29 cellular contexts compared by ENCODE assay signal in the genomic region with DNA sequence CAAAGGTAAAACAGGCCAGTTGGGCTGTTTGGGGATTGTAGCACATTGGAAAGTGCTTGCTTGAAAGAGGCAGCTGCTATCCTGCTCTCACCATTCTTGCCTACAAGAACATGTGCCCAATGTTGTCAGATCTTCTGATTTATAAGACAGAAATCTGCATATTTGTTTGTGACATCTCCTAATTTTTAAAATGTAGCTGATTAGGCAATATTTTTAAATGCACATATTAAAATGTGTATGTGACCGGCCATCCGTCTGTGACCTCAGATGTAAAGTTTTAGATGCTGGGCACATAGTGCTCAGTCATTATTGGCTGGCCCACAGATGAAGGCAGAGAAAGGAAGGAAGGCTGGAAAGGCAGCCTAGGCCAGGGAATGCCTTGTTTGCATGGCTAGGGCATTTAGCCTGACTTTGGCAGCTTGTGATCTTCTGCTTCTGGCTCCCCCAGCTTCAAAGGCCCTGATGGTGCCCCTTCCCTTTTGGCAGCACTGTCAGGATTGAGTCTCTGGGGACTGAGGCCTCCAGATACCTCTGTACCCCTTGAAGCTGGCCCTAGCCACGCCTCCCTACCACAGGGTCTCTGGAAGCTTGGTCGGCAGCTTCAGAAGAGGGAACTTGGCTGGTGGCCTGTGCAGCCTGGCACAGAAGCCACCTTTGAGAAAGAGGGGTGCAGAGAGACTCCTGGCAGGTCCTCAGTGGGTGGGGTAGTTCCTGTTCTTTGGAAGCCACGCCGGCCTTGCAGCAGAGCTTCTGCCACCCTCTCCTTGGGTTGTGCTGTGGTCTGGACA. TPM values are rescaled to one million over a fixed set of nuclear protein-coding genes. Genes with fewer than 3 reads are reported as not detected.
A peak's percentile ranks its signal among the peaks of the same experiment; 100 is the strongest.
DNase-seq lines count a peak whose midpoint lies in the region; ATAC-seq and TF ChIP-seq lines count a peak whose summit lies in the region.
"Had no signal": no experiment of that assay in that cellular context is flagged by ENCODE, and none has a peak within 500 bp of the region (broad histone marks: within the 10 kb centered on the region; RNA-seq: fewer than 3 reads in every experiment).

No MANE protein-coding gene starts in this region.

- no peak overlapping the region for H2BK15ac ChIP-seq in mesenchymal stem cell (ENCODE audit: low read depth, poor library complexity, severe bottlenecking)

- H4K91ac ChIP-seq in mesenchymal stem cell (ENCODE audit: low read length) = no peak overlapping the region

- H3K14ac ChIP-seq in mesenchymal stem cell (ENCODE audit: low read length in 2 of 2) = no peak overlapping the region

- H2BK120ac ChIP-seq in mesenchymal stem cell (ENCODE audit: low read depth, low read length) = no peak overlapping the region

- H3K27me3 Mint-ChIP-seq in activated T-cell treated with anti-CD3 and anti-CD28 coated beads, Interleukin-2, amount 50 U/mL, for 24 hours = no peaks in the 10 kb centered on the region
- H3K27me3 Mint-ChIP-seq in activated T-cell treated with anti-CD3 and anti-CD28 coated beads, Interleukin-2, amount 50 U/mL, for 4 hours (ENCODE audit: low read depth) = no peaks in the 10 kb centered on the region
- H3K27me3 Mint-ChIP-seq in T-cell = no peaks in the 10 kb centered on the region
- H3K27me3 Mint-ChIP-seq: brain had no signal

- H3K4me2 ChIP-seq in mesenchymal stem cell (ENCODE audit: low read length, poor library complexity, severe bottlenecking) = no peak overlapping the region

- no peak overlapping the region for H2AFZ ChIP-seq in mesenchymal stem cell (ENCODE audit: low read depth, low read length)

- no peak overlapping the region for H2AK5ac ChIP-seq in mesenchymal stem cell (ENCODE audit: low read length, severe bottlenecking)

- H3K4me3 Mint-ChIP-seq in activated T-cell treated with anti-CD3 and anti-CD28 coated beads, Interleukin-2, amount 50 U/mL, for 24 hours = no peak overlapping the region
- H3K4me3 Mint-ChIP-seq in activated T-cell treated with anti-CD3 and anti-CD28 coated beads, Interleukin-2, amount 50 U/mL, for 4 hours = no peak overlapping the region
- H3K4me3 Mint-ChIP-seq in T-cell = no peak overlapping the region
- H3K4me3 Mint-ChIP-seq: brain, nephron progenitor cell, WTC11 had no signal

- peak overlapping the region; percentile 1 for H3K27ac ChIP-seq in mesenchymal stem cell (ENCODE audit: low read length, poor library complexity, severe bottlenecking)
- peak overlapping the region in 2 of 5 donors; percentile 19 to 36 for H3K27ac ChIP-seq in stomach
- no peak overlapping the region for H3K27ac ChIP-seq in effector memory CD4-positive, alpha-beta T cell (ENCODE audit: insufficient read depth, low read length, poor library complexity, severe bottlenecking)
- H3K27ac ChIP-seq: left lung, psoas muscle, suprapubic skin, vagina had no signal

- POLR2A ChIA-PET in T-cell (lab: Charles Lee) = no interaction called here

- H3K9me3 ChIP-seq in mesenchymal stem cell (ENCODE audit: control insufficient read depth, low read length) (no peaks in the 10 kb centered on the region), stomach (no peaks in the 10 kb centered on the region)
- H3K9me3 ChIP-seq in effector memory CD4-positive, alpha-beta T cell (ENCODE audit: control insufficient read depth, low read length) = no peaks in the 10 kb centered on the region
- H3K9me3 ChIP-seq: BE2C, Caco-2, left lung, psoas muscle, suprapubic skin, vagina had no signal

- no peak overlapping the region for H3K27ac Mint-ChIP-seq in activated T-cell treated with anti-CD3 and anti-CD28 coated beads, Interleukin-2, amount 50 U/mL, for 24 hours
- H3K27ac Mint-ChIP-seq in T-cell = peak overlapping the region; percentile 21 to 75
- H3K27ac Mint-ChIP-seq: nephron progenitor cell, WTC11 had no signal

- H3K9me3 Mint-ChIP-seq in activated T-cell treated with anti-CD3 and anti-CD28 coated beads, Interleukin-2, amount 50 U/mL, for 24 hours = no peaks in the 10 kb centered on the region
- no peaks in the 10 kb centered on the region for H3K9me3 Mint-ChIP-seq in activated T-cell treated with anti-CD3 and anti-CD28 coated beads, Interleukin-2, amount 50 U/mL, for 4 hours
- H3K9me3 Mint-ChIP-seq in T-cell = no peaks in the 10 kb centered on the region
- H3K9me3 Mint-ChIP-seq: brain, nephron progenitor cell, WTC11 had no signal

- CTCF ChIA-PET in T-cell (lab: Charles Lee) = no interaction called here

- H3K18ac ChIP-seq in mesenchymal stem cell (ENCODE audit: low read depth in 1 of 2, low read length in 2 of 2) = no peak overlapping the region

- TF ChIP-seq EP300 in stomach (IDR thresholded peaks at IDR 0.05) = no peak

- no peak overlapping the region for H2BK5ac ChIP-seq in mesenchymal stem cell (ENCODE audit: low read depth, low read length, poor library complexity, severe bottlenecking)

- H3K4me1 ChIP-seq in mesenchymal stem cell (ENCODE audit: control insufficient read depth, insufficient read depth, low read depth, low read length) (peaks cover 18% of the 10 kb centered on the region), stomach (peaks cover 0 to 16% (median 11%) of the 10 kb centered on the region in 4 donors)
- H3K4me1 ChIP-seq in effector memory CD4-positive, alpha-beta T cell (ENCODE audit: control insufficient read depth, insufficient read depth, low read length, poor library complexity, severe bottlenecking) = no peaks in the 10 kb centered on the region
- H3K4me1 ChIP-seq: BE2C, Caco-2, left lung, psoas muscle, suprapubic skin, vagina had no signal

- peaks cover 50% of the 10 kb centered on the region for H3K79me1 ChIP-seq in mesenchymal stem cell (replicated peaks; ENCODE audit: low read length, poor library complexity, severe bottlenecking)

- TF ChIP-seq POLR2A in stomach (IDR thresholded peaks at IDR 0.05) (no peak), lower leg skin (IDR thresholded peaks at IDR 0.05) (no peak)

- no peak overlapping the region for H3K9ac ChIP-seq in mesenchymal stem cell (ENCODE audit: low read length)

- DNase-seq in activated T-cell treated with anti-CD3 and anti-CD28 coated beads, Interleukin-2, amount 50 U/mL, for 24 hours = peak; percentile 25
- no peak for DNase-seq in activated T-cell treated with anti-CD3 and anti-CD28 coated beads, Interleukin-2, amount 50 U/mL, for 4 hours
- DNase-seq in T-cell (no peak), mesenchymal stem cell (no peak), stomach (peak; percentile 58), lower leg skin (ENCODE audit: low spot score in 2 of 2) (no peak)
- no peak for DNase-seq in stimulated activated CD4-positive, alpha-beta T cell treated with anti-CD3 and anti-CD28 coated beads, Interleukin-4, amount 100 ng/mL, for 1 hour
- no peak for DNase-seq in effector memory CD4-positive, alpha-beta T cell
- DNase-seq: activated CD4-positive, alpha-beta T cell treated with anti-CD3 and anti-CD28 coated beads, Interleukin-2, amount 50 U/mL, for 1 hour; activated effector memory CD4-positive, alpha-beta T cell treated with anti-CD3 and anti-CD28 coated beads, Interleukin-2, amount 50 U/mL, for 16 hours; BE2C; Caco-2; effector CD8-positive, alpha-beta T cell; erythroblast; foreskin fibroblast; left lung; NCI-H1105 treated with DMSO at 0.1 percent for 48 hours; NCI-H2081; nephron progenitor cell; PC-3; psoas muscle; small intestine; stimulated activated CD4-positive, alpha-beta T cell treated with anti-CD3 and anti-CD28 coated beads, Interleukin-1b, Interleukin-23, amount 100 ng/mL, for 48 hours had no signal

- 99% methylated on average over 6 of the region's 6 CpGs for WGBS in mesenchymal stem cell
- WGBS in stomach, 5 donors = 25 to 47% (median 41%) methylated on average over 5 to 6 of the region's 6 CpGs
- WGBS in lower leg skin, 2 donors = 55 to 63% methylated on average over 6 of the region's 6 CpGs

- H3K36me3 ChIP-seq in mesenchymal stem cell (ENCODE audit: control insufficient read depth in 1 of 2, insufficient read depth in 2 of 2, low read depth in 1 of 2, low read length in 2 of 2) (peaks cover 12 to 20% of the 10 kb centered on the region in 2 experiments), stomach (peaks cover 0 to 7% (median 0%) of the 10 kb centered on the region in 4 donors)
- peaks cover 4% of the 10 kb centered on the region for H3K36me3 ChIP-seq in effector memory CD4-positive, alpha-beta T cell (ENCODE audit: control insufficient read depth, insufficient read depth, low read length)
- H3K36me3 ChIP-seq: BE2C, left lung, suprapubic skin, vagina had no signal

- H3K4me1 Mint-ChIP-seq in activated T-cell treated with anti-CD3 and anti-CD28 coated beads, Interleukin-2, amount 50 U/mL, for 24 hours (ENCODE audit: low read depth) = peaks cover 35% of the 10 kb centered on the region
- H3K4me1 Mint-ChIP-seq in activated T-cell treated with anti-CD3 and anti-CD28 coated beads, Interleukin-2, amount 50 U/mL, for 4 hours (ENCODE audit: low read depth) = peaks cover 45% of the 10 kb centered on the region
- H3K4me1 Mint-ChIP-seq in T-cell = peaks cover 66 to 73% (median 72%) of the 10 kb centered on the region in 3 donors

- intact Hi-C loops in stomach (cut with DNase I; ENCODE audit: low total_unique reads) (no loop called here), lower leg skin (cut with DNase I; ENCODE audit: low total_unique reads) (no loop called here)

- no peak for ATAC-seq in activated T-cell treated with anti-CD3 and anti-CD28 coated beads, Interleukin-2, amount 50 U/mL, for 4 hours
- ATAC-seq in T-cell (replicated peaks in 1 of 4) = peak in 1 of 4 experiments; percentile 26
- ATAC-seq: left lung, PC-3, psoas muscle, Right ventricle myocardium inferior, WTC11 had no signal

- H3K4ac ChIP-seq in mesenchymal stem cell (ENCODE audit: low read depth in 1 of 2, low read length in 2 of 2) = no peak overlapping the region

- H3K27me3 ChIP-seq in mesenchymal stem cell (ENCODE audit: control insufficient read depth in 1 of 2, insufficient read depth in 1 of 2, low read length in 2 of 2) (no peaks in the 10 kb centered on the region), stomach (no peaks in the 10 kb centered on the region)
- no peaks in the 10 kb centered on the region for H3K27me3 ChIP-seq in effector memory CD4-positive, alpha-beta T cell (replicated peaks; ENCODE audit: control insufficient read depth, insufficient read depth, low read length, poor library complexity, severe bottlenecking)
- H3K27me3 ChIP-seq: BE2C, suprapubic skin, vagina had no signal

- H3K23ac ChIP-seq in mesenchymal stem cell (ENCODE audit: low read length in 2 of 2) = no peak overlapping the region

- TF ChIP-seq CTCF in stomach (IDR thresholded peaks at IDR 0.05) (no peak), lower leg skin (IDR thresholded peaks at IDR 0.05) (no peak)

- H4K8ac ChIP-seq in mesenchymal stem cell (ENCODE audit: low read length) = no peak overlapping the region

- H3K36me3 Mint-ChIP-seq in activated T-cell treated with anti-CD3 and anti-CD28 coated beads, Interleukin-2, amount 50 U/mL, for 24 hours (ENCODE audit: low read depth) = no peaks in the 10 kb centered on the region
- H3K36me3 Mint-ChIP-seq in activated T-cell treated with anti-CD3 and anti-CD28 coated beads, Interleukin-2, amount 50 U/mL, for 4 hours (ENCODE audit: insufficient read depth) = peaks cover 2% of the 10 kb centered on the region
- peaks cover 3% of the 10 kb centered on the region for H3K36me3 Mint-ChIP-seq in T-cell
- H3K36me3 Mint-ChIP-seq: brain, WTC11 had no signal

- H2BK12ac ChIP-seq in mesenchymal stem cell (ENCODE audit: low read length in 2 of 2) = no peak overlapping the region

- H3K4me3 ChIP-seq in mesenchymal stem cell (ENCODE audit: insufficient read depth in 1 of 2, low read depth in 1 of 2, low read length in 2 of 2) (no peak overlapping the region), stomach (no peak overlapping the region), lower leg skin (ENCODE audit: low read depth, poor library complexity, severe bottlenecking) (no peak overlapping the region)
- H3K4me3 ChIP-seq in effector memory CD4-positive, alpha-beta T cell (ENCODE audit: insufficient read depth, low read depth, low read length, poor library complexity, severe bottlenecking) = no peak overlapping the region
- H3K4me3 ChIP-seq: left lung, psoas muscle, suprapubic skin, vagina had no signal

RNA-seq across cellular contexts. Expression of gene SNPH, which starts 6.5 kb away (rescaled TPM):
- total RNA-seq in activated T-cell treated with anti-CD3 and anti-CD28 coated beads, Interleukin-2, amount 50 U/mL, for 4 hours = 1 to 10 TPM; 1.4 to 2.6 (median 1.9) TPM
- 10 to 100 TPM; 12.9 to 29.8 (median 23.4) TPM for total RNA-seq in T-cell
- 10.0 TPM for polyA plus RNA-seq in mesenchymal stem cell (2013, experiment 1 of 2)
- 9.5 TPM for polyA plus RNA-seq in mesenchymal stem cell (2013, experiment 2 of 2)
- 10 to 100 TPM in 1 of 5 donors, 1 to 10 TPM in 4; 1.8 to 15.6 (median 8.0) TPM for total RNA-seq in stomach
- polyA plus RNA-seq in stomach = 1 to 10 TPM; 1.8 to 4.2 (median 3.6) TPM
- total RNA-seq in lower leg skin = 1 to 10 TPM in 3 of 4 donors, under 1 TPM in 1; 0.25 to 2.8 (median 2.1) TPM

RNA-seq across cellular contexts. Expression of gene RAD21L1, which starts 46.7 kb away (rescaled TPM):
- under 1 TPM in 1 of 3 donors, not detected in 2; 0.71 TPM for total RNA-seq in activated T-cell treated with anti-CD3 and anti-CD28 coated beads, Interleukin-2, amount 50 U/mL, for 4 hours
- 1 to 10 TPM in 1 of 5 donors, under 1 TPM in 2, not detected in 2; 0.73 to 1.6 (median 0.88) TPM for total RNA-seq in T-cell
- 0.23 TPM for polyA plus RNA-seq in mesenchymal stem cell (2013, experiment 1 of 2)
- 0.29 TPM for polyA plus RNA-seq in mesenchymal stem cell (2013, experiment 2 of 2)
- total RNA-seq in stomach = not detected
- polyA plus RNA-seq in stomach = not detected
- under 1 TPM in 1 of 4 donors, not detected in 3; 0.38 TPM for total RNA-seq in lower leg skin
- total RNA-seq: A673, Caco-2, left lung, psoas muscle, Right ventricle myocardium inferior, vagina had no signal
- polyA plus RNA-seq: psoas muscle, small intestine had no signal

RNA-seq across cellular contexts. Expression of gene SDCBP2, which starts 56.4 kb away (rescaled TPM):
- total RNA-seq in activated T-cell treated with anti-CD3 and anti-CD28 coated beads, Interleukin-2, amount 50 U/mL, for 4 hours = 1 to 10 TPM; 1.9 to 3.2 (median 2.2) TPM
- 1 to 10 TPM; 1.1 to 2.4 (median 2.2) TPM for total RNA-seq in T-cell
- polyA plus RNA-seq in mesenchymal stem cell (2013, experiment 1 of 2) = 1.6 TPM
- polyA plus RNA-seq in mesenchymal stem cell (2013, experiment 2 of 2) = 1.8 TPM
- 10 to 100 TPM; 33.3 to 90.9 (median 68.3) TPM for total RNA-seq in stomach
- 100 to 1,000 TPM in 1 of 3 donors, 10 to 100 TPM in 2; 38.4 to 297 (median 52.8) TPM for polyA plus RNA-seq in stomach
- total RNA-seq in lower leg skin = 100 to 1,000 TPM; 141 to 206 (median 181) TPM

Comparison
In these comparisons a context has a peak if more than half of its experiments do, and no peak if none do; other contexts are left out.
1. DNase-seq: peak in activated T-cell treated with anti-CD3 and anti-CD28 coated beads, Interleukin-2, amount 50 U/mL, for 24 hours (single experiment) and stomach (single experiment); none in activated T-cell treated with anti-CD3 and anti-CD28 coated beads, Interleukin-2, amount 50 U/mL, for 4 hours (single experiment), T-cell (0 of 34), mesenchymal stem cell (single experiment), lower leg skin (0 of 2), stimulated activated CD4-positive, alpha-beta T cell treated with anti-CD3 and anti-CD28 coated beads, Interleukin-4, amount 100 ng/mL, for 1 hour (single experiment) and effector memory CD4-positive, alpha-beta T cell (0 of 3).
2. RNA of gene SDCBP2, which starts 56.4 kb away (total RNA-seq): 141 to 206 TPM in lower leg skin and 33.3 to 90.9 TPM in stomach; 1.1 to 2.4 TPM in T-cell and 1.9 to 3.2 TPM in activated T-cell treated with anti-CD3 and anti-CD28 coated beads, Interleukin-2, amount 50 U/mL, for 4 hours; every median in the first group is over 4 times any median in the second.